In the genomic region with DNA sequence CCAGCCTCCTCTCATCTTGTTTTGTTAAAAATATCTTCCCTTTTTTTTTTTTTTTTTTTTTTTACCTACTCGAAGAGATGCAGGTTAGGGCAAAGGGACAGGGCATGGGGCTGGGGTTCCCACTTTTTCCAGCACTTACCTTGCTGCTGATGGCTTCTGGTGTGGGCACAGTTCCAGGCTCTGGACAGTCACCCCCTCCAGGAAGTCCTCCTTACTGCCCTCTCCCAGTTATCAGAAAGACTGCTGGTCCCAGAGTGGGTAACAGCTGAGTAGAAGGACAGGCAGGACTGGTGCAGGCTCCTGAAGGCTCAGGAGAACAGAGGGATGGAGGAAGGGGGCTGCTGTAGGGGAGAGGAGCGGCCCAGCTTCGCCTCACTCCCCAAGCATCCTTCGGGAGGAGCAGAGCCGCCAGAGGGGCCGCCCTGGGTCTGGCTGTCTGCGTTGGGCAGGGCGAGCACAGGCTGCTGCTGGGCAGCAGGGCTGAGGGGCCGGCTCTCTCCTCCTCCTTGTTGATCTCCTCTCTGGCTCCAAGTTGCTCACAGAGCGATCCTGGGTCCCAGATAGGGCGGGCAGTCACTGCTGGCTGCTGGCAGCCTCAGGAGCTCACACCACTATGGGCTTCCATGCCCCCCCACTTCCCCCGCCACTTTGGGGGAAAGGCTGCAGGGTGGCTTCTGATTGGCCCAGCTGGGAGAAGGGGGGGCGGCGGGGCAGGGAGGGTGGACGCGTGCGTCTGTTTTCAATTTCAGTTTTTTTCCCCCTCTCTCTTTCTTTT, we compare ENCODE assay signal across 8 cellular contexts. TPM values are rescaled to one million over a fixed set of nuclear protein-coding genes. Genes with fewer than 3 reads are reported as not detected.
DNase-seq lines count a peak whose midpoint lies in the region; ATAC-seq and TF ChIP-seq lines count a peak whose summit lies in the region.

A gene (minus strand): TSS at position 588 of the 775 bp plus-strand sequence. CDS start 18,798 bp downstream, outside the sequence.

- no peaks in the 10 kb centered on the region for H3K9me3 ChIP-seq in RWPE2 (ENCODE audit: severe bottlenecking)
- no peaks in the 10 kb centered on the region for H3K9me3 ChIP-seq in iPS DF 6.9 (ENCODE audit: control insufficient read depth, insufficient read depth, low read length)

- no peak for DNase-seq in CD14-positive monocyte (ENCODE audit: low spot score)
- no peak for DNase-seq in RWPE2 (ENCODE audit: low spot score)
- peak; percentile 94 for DNase-seq in astrocyte of the hippocampus (ENCODE audit: low read depth, low spot score)
- DNase-seq in iPS DF 6.9 (ENCODE audit: low read depth, low spot score), result no peak
- DNase-seq in skeletal muscle cell (ENCODE audit: low read depth), result peak; percentile 83
- DNase-seq in HEK293T (ENCODE audit: extremely low spot score), result no peak

- intact Hi-C loops in CD14-positive monocyte (cut with micrococcal nuclease), result no loop called here

- peak; percentile 74 for ATAC-seq in GM21390 (IDR thresholded peaks at IDR 0.05; ENCODE audit: unreplicated experiment)
- peak; percentile 51 for ATAC-seq in RWPE2 (ENCODE audit: low read depth)
- ATAC-seq in HG03521 (IDR thresholded peaks at IDR 0.05; ENCODE audit: unreplicated experiment), result no peak

- peak within 1 kb of the TSS in 5 of 7 donors; percentile 20 to 65 (median 47) for H3K27ac Mint-ChIP-seq in CD14-positive monocyte

- TF ChIP-seq CTCF in CD14-positive monocyte (IDR thresholded peaks at IDR 0.05) (no peak), RWPE2 (IDR thresholded peaks at IDR 0.05; ENCODE audit: poor library complexity, severe bottlenecking) (no peak)

- peaks cover 0 to 2% (median 0%) of the 10 kb centered on the region in 7 donors for H3K9me3 Mint-ChIP-seq in CD14-positive monocyte

- H3K27me3 ChIP-seq in RWPE2 (ENCODE audit: insufficient read depth, poor library complexity, severe bottlenecking) (no peaks in the 10 kb centered on the region), iPS DF 6.9 (ENCODE audit: control insufficient read depth, insufficient read depth, low read length) (no peaks in the 10 kb centered on the region)

- H3K36me3 ChIP-seq in RWPE2 (ENCODE audit: low read depth) (no peaks in the 10 kb centered on the region), iPS DF 6.9 (ENCODE audit: control insufficient read depth, insufficient read depth, low read length) (no peaks in the 10 kb centered on the region)

- POLR2A ChIA-PET in HEK293T (lab: Yijun Ruan, JAX), result no interaction called here

- peaks cover 0 to 3% of the 10 kb centered on the region in 2 donors for H3K36me3 Mint-ChIP-seq in CD14-positive monocyte

- peaks cover 15% of the 10 kb centered on the region for H3K4me1 Mint-ChIP-seq in CD14-positive monocyte

- H3K4me1 ChIP-seq in RWPE2 (ENCODE audit: insufficient read depth, poor library complexity, severe bottlenecking) (no peaks in the 10 kb centered on the region), iPS DF 6.9 (ENCODE audit: control insufficient read depth, insufficient read depth, low read length) (peaks cover 4% of the 10 kb centered on the region; the same call in 1 of the 2 replicates)

- no CpG with 5 or more reads among the region's 17 CpGs for WGBS in iPS DF 6.9 (ENCODE audit: insufficient coverage, insufficient read length)

- peak within 1 kb of the TSS; percentile 13 for H3K4me3 ChIP-seq in RWPE2 (ENCODE audit: severe bottlenecking)
- peak within 1 kb of the TSS; percentile 6; the same call in 1 of the 2 replicates for H3K4me3 ChIP-seq in iPS DF 6.9 (ENCODE audit: low read length)
- H3K4me3 ChIP-seq in skeletal muscle cell (ENCODE audit: low read depth, low read length), result peak within 1 kb of the TSS; percentile 78

- H3K4me3 Mint-ChIP-seq in CD14-positive monocyte, result peak within 1 kb of the TSS; percentile 79 to 93

- peaks cover 26 to 33% (median 27%) of the 10 kb centered on the region in 3 donors for H3K27me3 Mint-ChIP-seq in CD14-positive monocyte (ENCODE audit: low read depth in 3 of 3)

- H3K27ac ChIP-seq in RWPE2 (ENCODE audit: poor library complexity, severe bottlenecking) (no peak within 1 kb of the TSS), iPS DF 6.9 (ENCODE audit: low read length) (no peak within 1 kb of the TSS)

- CTCF ChIA-PET in HEK293T (lab: Yijun Ruan, JAX), result no interaction called here

TF ChIP-seq in HEK293T, 16 proteins besides CTCF, POLR2A, EP300 and RAD21:
- TF ChIP-seq ZNF384 (IDR thresholded peaks at IDR 0.05) (no peak), HDGF (IDR thresholded peaks at IDR 0.05; ENCODE audit: borderline replicate concordance) (no peak), NFRKB (IDR thresholded peaks at IDR 0.05) (no peak), LEF1 (IDR thresholded peaks at IDR 0.05; ENCODE audit: borderline replicate concordance) (no peak), ARNT (IDR thresholded peaks at IDR 0.05) (no peak)
- TF ChIP-seq, protein P1, sequence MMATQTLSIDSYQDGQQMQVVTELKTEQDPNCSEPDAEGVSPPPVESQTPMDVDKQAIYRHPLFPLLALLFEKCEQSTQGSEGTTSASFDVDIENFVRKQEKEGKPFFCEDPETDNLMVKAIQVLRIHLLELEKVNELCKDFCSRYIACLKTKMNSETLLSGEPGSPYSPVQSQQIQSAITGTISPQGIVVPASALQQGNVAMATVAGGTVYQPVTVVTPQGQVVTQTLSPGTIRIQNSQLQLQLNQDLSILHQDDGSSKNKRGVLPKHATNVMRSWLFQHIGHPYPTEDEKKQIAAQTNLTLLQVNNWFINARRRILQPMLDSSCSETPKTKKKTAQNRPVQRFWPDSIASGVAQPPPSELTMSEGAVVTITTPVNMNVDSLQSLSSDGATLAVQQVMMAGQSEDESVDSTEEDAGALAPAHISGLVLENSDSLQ (IDR thresholded peaks at IDR 0.05), result no peak

RNA-seq across cellular contexts. Expression of the gene that starts here (rescaled TPM):
- polyA plus RNA-seq in CD14-positive monocyte, result under 1 TPM; 0.04 to 0.20 TPM

Comparison
In these comparisons a context has a peak if more than half of its experiments do, and no peak if none do; other contexts are left out.
1. DNase-seq: peak in astrocyte of the hippocampus (single experiment) and skeletal muscle cell (single experiment); none in CD14-positive monocyte (single experiment), RWPE2 (single experiment), iPS DF 6.9 (single experiment) and HEK293T (single experiment).
2. H3K4me3 ChIP-seq: peak in every context shown above with its lines; median percentile 78 in skeletal muscle cell; 13 in RWPE2; 6 in iPS DF 6.9.